Comparison of ENCODE assay signal across 17 cellular contexts in genomic region chr1:226607821-226608220, GRCh38. TPM values are rescaled to one million over a fixed set of nuclear protein-coding genes. Genes with fewer than 3 reads are reported as not detected.
A peak's percentile ranks its signal among the peaks of the same experiment; 100 is the strongest.
DNase-seq lines count a peak whose midpoint lies in the region; ATAC-seq and TF ChIP-seq lines count a peak whose summit lies in the region.
"Had no signal": no experiment of that assay in that cellular context is flagged by ENCODE, and none has a peak within 500 bp of the region (broad histone marks: within the 10 kb centered on the region; RNA-seq: fewer than 3 reads in every experiment).

No MANE protein-coding gene starts in this region.

- no peaks in the 10 kb centered on the region for H3K79me1 ChIP-seq in neuronal stem cell (ENCODE audit: low read depth, low read length)

- no peak overlapping the region for H4K91ac ChIP-seq in neuronal stem cell (ENCODE audit: low read depth, low read length, poor library complexity)

- H2AFZ ChIP-seq in neuronal stem cell (ENCODE audit: low read length): no peak overlapping the region

- no peaks in the 10 kb centered on the region for H3K36me3 Mint-ChIP-seq in natural killer cell treated with Interleukin-12 subunit alpha and Interleukin-12 subunit beta and Interleukin-15 and Interleukin-18, amount 100 ng/mL, for 72 hours
- no peaks in the 10 kb centered on the region for H3K36me3 Mint-ChIP-seq in natural killer cell
- H3K36me3 Mint-ChIP-seq: CD4-positive, alpha-beta memory T cell had no signal

- intact Hi-C loops in natural killer cell (cut with micrococcal nuclease): loop anchor here (2.0 kb wide), 1 partner anchor 61 kb away; no protein-coding TSS in a partner anchor
- intact Hi-C loops in prostate gland (cut with DNase I): loop anchor here (2.0 to 10.0 kb wide), 2 partner anchors 61 to 183 kb away; no protein-coding TSS in a partner anchor

- no peak overlapping the region for H3K14ac ChIP-seq in neuronal stem cell (ENCODE audit: low read length)

- no peak overlapping the region for H2BK120ac ChIP-seq in neuronal stem cell (ENCODE audit: low read depth, low read length)

- peaks cover 52% of the 10 kb centered on the region for H3K4me1 ChIP-seq in NT2/D1 (ENCODE audit: insufficient read depth, insufficient read length)
- H3K4me1 ChIP-seq in neuronal stem cell (ENCODE audit: control insufficient read depth in 2 of 2, insufficient read depth in 1 of 2, low read depth in 1 of 2, low read length in 2 of 2): peaks cover 3 to 27% of the 10 kb centered on the region in 2 donors
- peaks cover 1% of the 10 kb centered on the region for H3K4me1 ChIP-seq in SJCRH30
- no peaks in the 10 kb centered on the region for H3K4me1 ChIP-seq in prostate gland (replicated peaks)

- no peak overlapping the region for H3K4me3 Mint-ChIP-seq in natural killer cell treated with Interleukin-12 subunit alpha and Interleukin-12 subunit beta and Interleukin-15 and Interleukin-18, amount 100 ng/mL, for 72 hours
- no peak overlapping the region for H3K4me3 Mint-ChIP-seq in natural killer cell
- H3K4me3 Mint-ChIP-seq: B cell, HFFc6 had no signal

- no peaks in the 10 kb centered on the region for H3K9me3 Mint-ChIP-seq in natural killer cell treated with Interleukin-12 subunit alpha and Interleukin-12 subunit beta and Interleukin-15 and Interleukin-18, amount 100 ng/mL, for 72 hours
- no peaks in the 10 kb centered on the region for H3K9me3 Mint-ChIP-seq in natural killer cell
- H3K9me3 Mint-ChIP-seq: HFFc6 had no signal

- H3K4me2 ChIP-seq in neuronal stem cell (ENCODE audit: insufficient read depth, low read length, poor library complexity, severe bottlenecking): no peak overlapping the region

- H2BK12ac ChIP-seq in neuronal stem cell (ENCODE audit: low read length): no peak overlapping the region

- peak overlapping the region; percentile 52 for H4K8ac ChIP-seq in neuronal stem cell (ENCODE audit: low read depth, low read length)

- H2AK5ac ChIP-seq in neuronal stem cell (ENCODE audit: low read depth, low read length): peak overlapping the region; percentile 84

- H3K27me3 ChIP-seq in NT2/D1 (ENCODE audit: insufficient read depth, insufficient read length): no peaks in the 10 kb centered on the region
- peaks cover 0 to 58% (median 0%) of the 10 kb centered on the region in 3 experiments for H3K27me3 ChIP-seq in neuronal stem cell (ENCODE audit: control insufficient read depth in 3 of 3, insufficient read depth in 3 of 3, low read depth in 1 of 3, low read length in 3 of 3)
- no peaks in the 10 kb centered on the region for H3K27me3 ChIP-seq in SJCRH30
- H3K27me3 ChIP-seq in prostate gland (replicated peaks; ENCODE audit: insufficient read depth): no peaks in the 10 kb centered on the region

- DNase-seq in natural killer cell treated with Interleukin-12 subunit alpha and Interleukin-12 subunit beta and Interleukin-15 and Interleukin-18, amount 100 ng/mL, for 72 hours (ENCODE audit: low spot score): peak; percentile 37
- DNase-seq in natural killer cell (no peak), NT2/D1 (ENCODE audit: low read depth, low spot score) (no peak), neuronal stem cell (ENCODE audit: low spot score) (no peak), SJCRH30 (no peak), NCI-H345 treated with DMSO at 0.1 percent for 48 hours (lab: John Stamatoyannopoulos, UW; ENCODE audit: unreplicated experiment) (no peak), prostate gland (ENCODE audit: low spot score) (no peak)
- DNase-seq: DMS153, DMS79 treated with DMSO at 0.1 percent for 48 hours, EL, GOT3, HFFc6 had no signal

- H2BK15ac ChIP-seq in neuronal stem cell (ENCODE audit: low read length): peak overlapping the region; percentile 79

- TF ChIP-seq POLR2A in prostate gland (IDR thresholded peaks at IDR 0.05): no peak

- no peaks in the 10 kb centered on the region for H3K36me3 ChIP-seq in NT2/D1 (ENCODE audit: insufficient read depth, insufficient read length, low read length)
- no peaks in the 10 kb centered on the region for H3K36me3 ChIP-seq in neuronal stem cell (replicated peaks in 1 of 2; ENCODE audit: control insufficient read depth in 2 of 2, insufficient read depth in 2 of 2, low read length in 2 of 2)
- H3K36me3 ChIP-seq in SJCRH30: no peaks in the 10 kb centered on the region
- no peaks in the 10 kb centered on the region for H3K36me3 ChIP-seq in prostate gland
- H3K36me3 ChIP-seq: HAP-1 had no signal

- ATAC-seq in natural killer cell treated with Interleukin-12 subunit alpha and Interleukin-12 subunit beta and Interleukin-15 and Interleukin-18, amount 100 ng/mL, for 72 hours: no peak
- ATAC-seq in natural killer cell: no peak

- no peak overlapping the region for H3K23ac ChIP-seq in neuronal stem cell (ENCODE audit: low read depth, low read length, poor library complexity)

- WGBS in neuronal stem cell (ENCODE audit: extremely low coverage in 2 of 2, insufficient read length in 2 of 2, insufficient replicate concordance in 1 of 2), 2 donors: no CpG with 5 or more reads among the region's 1 CpG
- 83% methylated on average over 1 of the region's 1 CpG for WGBS in prostate gland

- H3K27me3 Mint-ChIP-seq in natural killer cell treated with Interleukin-12 subunit alpha and Interleukin-12 subunit beta and Interleukin-15 and Interleukin-18, amount 100 ng/mL, for 72 hours: no peaks in the 10 kb centered on the region
- H3K27me3 Mint-ChIP-seq in natural killer cell (ENCODE audit: low read depth in 2 of 2): peaks cover 0 to 6% of the 10 kb centered on the region in 2 donors

- no peak overlapping the region for H3K4ac ChIP-seq in neuronal stem cell (ENCODE audit: low read length)

- no peaks in the 10 kb centered on the region for H3K4me1 Mint-ChIP-seq in natural killer cell treated with Interleukin-12 subunit alpha and Interleukin-12 subunit beta and Interleukin-15 and Interleukin-18, amount 100 ng/mL, for 72 hours (ENCODE audit: low read depth in 2 of 2)
- no peaks in the 10 kb centered on the region for H3K4me1 Mint-ChIP-seq in natural killer cell
- H3K4me1 Mint-ChIP-seq: CD4-positive, alpha-beta memory T cell had no signal

- H3K27ac ChIP-seq in neuronal stem cell (replicated peaks; ENCODE audit: low read length) (no peak overlapping the region), SJCRH30 (no peak overlapping the region), prostate gland (no peak overlapping the region)
- H3K27ac ChIP-seq: C4-2B had no signal

- peak overlapping the region; percentile 71 for H2BK5ac ChIP-seq in neuronal stem cell (ENCODE audit: low read length)

- peak overlapping the region; percentile 22 for H3K9ac ChIP-seq in NT2/D1 (ENCODE audit: insufficient read length, low read depth)
- no peak overlapping the region for H3K9ac ChIP-seq in neuronal stem cell (ENCODE audit: low read depth, low read length, poor library complexity)

- no peak for TF ChIP-seq CTCF in natural killer cell (IDR thresholded peaks at IDR 0.05)
- TF ChIP-seq CTCF in prostate gland (IDR thresholded peaks at IDR 0.05): no peak

- H3K18ac ChIP-seq in neuronal stem cell (ENCODE audit: low read length): peak overlapping the region; percentile 65

- H3K27ac Mint-ChIP-seq in natural killer cell treated with Interleukin-12 subunit alpha and Interleukin-12 subunit beta and Interleukin-15 and Interleukin-18, amount 100 ng/mL, for 72 hours: no peak overlapping the region
- no peak overlapping the region for H3K27ac Mint-ChIP-seq in natural killer cell
- H3K27ac Mint-ChIP-seq: B cell, HFFc6 had no signal

- no peaks in the 10 kb centered on the region for H3K9me3 ChIP-seq in NT2/D1 (ENCODE audit: insufficient read depth, low read length)
- H3K9me3 ChIP-seq in neuronal stem cell (replicated peaks in 1 of 2; ENCODE audit: control insufficient read depth in 2 of 2, insufficient read depth in 1 of 2, low read depth in 1 of 2, low read length in 2 of 2): no peaks in the 10 kb centered on the region
- no peaks in the 10 kb centered on the region for H3K9me3 ChIP-seq in SJCRH30 (replicated peaks)
- H3K9me3 ChIP-seq in prostate gland: no peaks in the 10 kb centered on the region
- H3K9me3 ChIP-seq: HAP-1 had no signal

- H3K4me3 ChIP-seq in NT2/D1 (ENCODE audit: insufficient read length, low read depth) (no peak overlapping the region), neuronal stem cell (ENCODE audit: low read length in 2 of 2) (peak overlapping the region in 1 of 2 donors; percentile 37), SJCRH30 (no peak overlapping the region), prostate gland (no peak overlapping the region)
- H3K4me3 ChIP-seq: HAP-1 had no signal

RNA-seq across cellular contexts. Expression of gene STUM, which starts 59.3 kb away (rescaled TPM):
- total RNA-seq in natural killer cell treated with Interleukin-12 subunit alpha and Interleukin-12 subunit beta and Interleukin-15 and Interleukin-18, amount 100 ng/mL, for 72 hours: not detected
- total RNA-seq in natural killer cell (not detected), prostate gland (1 to 10 TPM; 1.9 to 4.3 TPM)
- polyA plus RNA-seq in neuronal stem cell (2013, experiment 1 of 2): 0.25 TPM
- polyA plus RNA-seq in neuronal stem cell (2013, experiment 2 of 2): 0.28 TPM
- total RNA-seq in SJCRH30 (2014; rRNA removed; shearing (Covaris generic)): 0.71 and 0.75 TPM in 2 replicates
- total RNA-seq: CD4-positive, alpha-beta memory T cell; HepG2; HFFc6 had no signal
- polyA plus RNA-seq: HepG2 had no signal
